In the genomic region with DNA sequence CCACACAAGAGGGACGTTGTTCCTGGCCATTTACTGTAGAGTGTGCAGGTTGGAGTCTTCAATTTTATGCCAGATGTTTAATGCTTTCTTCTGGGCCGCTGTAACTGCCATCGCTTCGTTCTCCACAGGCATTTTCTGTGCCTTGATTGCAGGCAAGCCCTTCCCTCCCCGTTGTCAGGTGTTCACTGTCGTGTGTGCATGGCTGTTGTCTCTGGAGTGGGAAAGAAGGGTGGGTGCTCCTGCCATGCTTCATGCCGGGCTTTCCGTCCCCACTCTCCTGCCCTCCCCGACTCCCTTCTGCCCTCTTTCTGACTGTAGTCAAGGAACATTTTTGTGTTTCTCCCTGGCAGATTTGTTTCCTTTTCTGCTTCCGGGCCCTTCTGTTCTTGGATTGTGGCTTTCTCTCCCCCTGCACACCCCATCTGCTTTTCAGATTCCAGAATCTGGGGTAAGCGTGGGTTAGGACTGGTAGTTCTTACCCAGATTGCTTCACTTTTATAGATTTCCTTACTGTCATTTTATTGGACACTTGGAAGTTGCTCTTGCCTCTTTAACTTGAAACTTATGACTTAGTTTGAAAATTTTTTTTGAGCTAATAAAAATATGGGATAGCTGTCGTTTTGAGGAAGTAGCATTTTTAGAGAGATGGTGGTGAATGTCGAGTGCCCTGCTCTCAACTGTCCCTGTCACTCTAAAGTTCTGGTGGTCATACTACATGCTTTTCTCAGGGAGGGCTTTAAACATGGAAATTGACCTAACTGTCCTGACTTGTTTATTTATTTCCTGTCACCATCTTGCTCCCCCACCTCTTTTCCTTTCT, we compare ENCODE assay signal across 18 cellular contexts. TPM values are rescaled to one million over a fixed set of nuclear protein-coding genes. Genes with fewer than 3 reads are reported as not detected.
DNase-seq lines count a peak whose midpoint lies in the region; ATAC-seq and TF ChIP-seq lines count a peak whose summit lies in the region.
"Had no signal": no experiment of that assay in that cellular context is flagged by ENCODE, and none has a peak within 500 bp of the region (broad histone marks: within the 10 kb centered on the region; RNA-seq: fewer than 3 reads in every experiment).

No MANE protein-coding gene starts in this region.

- peaks cover 52% of the 10 kb centered on the region for H4K20me1 ChIP-seq in BLaER1

- peak overlapping the region; percentile 27; the same call in 1 of the 2 replicates for H3K27ac ChIP-seq in BLaER1
- H3K27ac ChIP-seq in lower lobe of right lung = no peak overlapping the region
- H3K27ac ChIP-seq: GM23248, ovary, sigmoid colon, suprapubic skin had no signal

- ATAC-seq in WTC11 (no peak), lower lobe of right lung (no peak), GM19463 (IDR thresholded peaks at IDR 0.05; ENCODE audit: unreplicated experiment) (no peak)

- no peak overlapping the region for H3K4me3 Mint-ChIP-seq in WTC11
- no peak overlapping the region for H3K4me3 Mint-ChIP-seq in nephron progenitor cell
- H3K4me3 Mint-ChIP-seq: mesothelial cell of epicardium had no signal

- H3K36me3 ChIP-seq in BLaER1 = peaks cover 89% of the 10 kb centered on the region
- H3K36me3 ChIP-seq in lower lobe of right lung = peaks cover 60% of the 10 kb centered on the region
- H3K36me3 ChIP-seq: ovary had no signal

- no peaks in the 10 kb centered on the region for H3K9me3 Mint-ChIP-seq in WTC11
- H3K9me3 Mint-ChIP-seq in nephron progenitor cell = no peaks in the 10 kb centered on the region
- H3K9me3 Mint-ChIP-seq: mesothelial cell of epicardium had no signal

- H3K27me3 ChIP-seq in BLaER1 = no peaks in the 10 kb centered on the region
- no peaks in the 10 kb centered on the region for H3K27me3 ChIP-seq in lower lobe of right lung (ENCODE audit: low read depth)
- H3K27me3 ChIP-seq: ovary, sigmoid colon, suprapubic skin had no signal

- H3K27me3 Mint-ChIP-seq in WTC11 (ENCODE audit: low read depth) (no peaks in the 10 kb centered on the region), nephron progenitor cell (ENCODE audit: low read depth, poor library complexity) (no peaks in the 10 kb centered on the region)

- H3K4me1 Mint-ChIP-seq in WTC11 (no peaks in the 10 kb centered on the region), nephron progenitor cell (no peaks in the 10 kb centered on the region)
- H3K4me1 Mint-ChIP-seq: mesothelial cell of epicardium had no signal

- CTCF ChIA-PET in WTC11 (lab: Charles Lee) = interaction anchor here (1.4 kb wide), 1 partner anchor 106 kb away, joined by 3 read pairs; no protein-coding TSS in a partner anchor

- H3K9me3 ChIP-seq in BLaER1 = no peaks in the 10 kb centered on the region
- no peaks in the 10 kb centered on the region for H3K9me3 ChIP-seq in lower lobe of right lung
- H3K9me3 ChIP-seq: ovary, sigmoid colon, suprapubic skin had no signal

- TF ChIP-seq CTCF in WTC11 (IDR thresholded peaks at IDR 0.05) = no peak
- no peak for TF ChIP-seq CTCF in nephron progenitor cell (IDR thresholded peaks at IDR 0.05)
- no peak for TF ChIP-seq CTCF in lower lobe of right lung (IDR thresholded peaks at IDR 0.05)

- peak overlapping the region; percentile 38; the same call in 1 of the 2 replicates for H3K9ac ChIP-seq in BLaER1
- H3K9ac ChIP-seq: GM23248 had no signal

- intact Hi-C loops in lower lobe of right lung (cut with DNase I) = no loop called here

- POLR2A ChIA-PET in WTC11 (lab: Charles Lee) = no interaction called here

- DNase-seq in EH (ENCODE audit: low read depth) (peak; percentile 23), WTC11 (ENCODE audit: low spot score) (no peak), nephron progenitor cell (no peak), lower lobe of right lung (no peak), GM19240 (ENCODE audit: insufficient read length, low spot score) (no peak)
- DNase-seq: activated T-cell treated with anti-CD3 and anti-CD28 coated beads, Interleukin-2, amount 50 U/mL, for 1 hour; caudate nucleus; effector CD8-positive, alpha-beta T cell; GM23248; NCI-H1930; NCI-H446 treated with DMSO at 0.1 percent for 48 hours; ovary; SHP77 treated with DMSO at 0.1 percent for 48 hours; sigmoid colon had no signal

- H3K4me1 ChIP-seq in BLaER1 (peaks cover 16% of the 10 kb centered on the region), lower lobe of right lung (no peaks in the 10 kb centered on the region)
- H3K4me1 ChIP-seq: sigmoid colon, suprapubic skin had no signal

- peak overlapping the region; percentile 47 for H3K4me2 ChIP-seq in BLaER1

- H3K36me3 Mint-ChIP-seq in WTC11 (peaks cover 21% of the 10 kb centered on the region), nephron progenitor cell (ENCODE audit: low read depth) (peaks cover 31% of the 10 kb centered on the region)

- H3K4me3 ChIP-seq in BLaER1 (no peak overlapping the region), lower lobe of right lung (no peak overlapping the region)
- H3K4me3 ChIP-seq: GM23248, ovary, sigmoid colon, suprapubic skin had no signal

- peak overlapping the region; percentile 62; the same call in 1 of the 2 replicates for H3K27ac Mint-ChIP-seq in WTC11
- H3K27ac Mint-ChIP-seq in nephron progenitor cell = peak overlapping the region; percentile 69
- H3K27ac Mint-ChIP-seq: mesothelial cell of epicardium had no signal

TF ChIP-seq in WTC11, 78 proteins besides CTCF, POLR2A, EP300 and RAD21 (continues in another document):
- TF ChIP-seq JAZF1 (CRISPR knock-in tag; IDR thresholded peaks at IDR 0.05) (no peak), HMGA2 (CRISPR knock-in tag; IDR thresholded peaks at IDR 0.05) (no peak), FOXK1 (CRISPR knock-in tag; IDR thresholded peaks at IDR 0.05) (no peak), PRDM15 (CRISPR knock-in tag; IDR thresholded peaks at IDR 0.05) (no peak), SP1 (CRISPR knock-in tag; conservative IDR thresholded peaks at IDR 0.05) (no peak), ATF2 (CRISPR knock-in tag; IDR thresholded peaks at IDR 0.05; ENCODE audit: borderline replicate concordance, low read depth) (no peak), NFYB (CRISPR knock-in tag; conservative IDR thresholded peaks at IDR 0.05; ENCODE audit: low read depth) (no peak), SOX15 (CRISPR knock-in tag; IDR thresholded peaks at IDR 0.05) (no peak)

RNA-seq across cellular contexts. Expression of gene CEP192, which starts 15.8 kb away (rescaled TPM):
- total RNA-seq in WTC11 (2021) (24.3 to 26.8 TPM (median 25.4 TPM) in 3 replicates), lower lobe of right lung (29.1 TPM)

RNA-seq across cellular contexts. Expression of gene SEH1L, which starts 59.1 kb away (rescaled TPM):
- total RNA-seq in WTC11 (2021) (75.5 to 81.2 TPM (median 79.1 TPM) in 3 replicates), lower lobe of right lung (34.8 TPM)
